Comparison of ENCODE assay signal across 20 cellular contexts in the genomic region with DNA sequence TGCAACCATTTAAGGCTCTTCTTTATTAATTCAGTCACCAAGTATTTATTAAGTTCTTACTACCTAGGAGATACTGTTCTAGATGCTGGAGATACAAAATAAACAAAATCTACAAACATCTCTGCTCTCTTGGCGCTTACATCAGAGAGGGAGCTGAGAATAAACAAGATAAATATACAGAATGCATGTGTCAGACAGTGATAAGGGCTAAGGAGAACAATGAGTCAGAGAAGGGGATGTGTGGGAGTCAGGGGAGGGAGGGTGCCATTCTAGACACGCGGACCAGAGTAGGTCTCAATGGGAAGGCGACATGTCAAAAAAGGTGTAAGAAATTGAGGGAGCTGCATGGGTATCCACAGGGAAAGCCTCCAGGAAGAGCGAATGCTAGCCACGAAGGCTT.
"Had no signal": no experiment of that assay in that cellular context is flagged by ENCODE, and none has a peak within 500 bp of the region (broad histone marks: within the 10 kb centered on the region; RNA-seq: fewer than 3 reads in every experiment).

No MANE protein-coding gene starts in this region.

- DNase-seq: activated CD4-positive, alpha-beta memory T cell treated with anti-CD3 and anti-CD28 coated beads for 36 hours; activated CD4-positive, alpha-beta T cell treated with anti-CD3 and anti-CD28 coated beads, Interleukin-2, amount 10 ng/mL, durations not matched to agents 24 days and 14 days; activated CD4-positive, CD25-positive, alpha-beta regulatory T cell treated with anti-CD3 and anti-CD28 coated beads, Interleukin-2, amount 50 U/mL, for 72 hours; activated CD8-positive, alpha-beta memory T cell treated with anti-CD3 and anti-CD28 coated beads, Interleukin-2, amount 50 U/mL, for 4 hours; activated gamma-delta T cell; activated naive CD4-positive, alpha-beta T cell treated with anti-CD3 and anti-CD28 coated beads, Interleukin-2, amount 50 U/mL, for 16 hours; activated T-cell treated with anti-CD3 and anti-CD28 coated beads, Interleukin-2, amount 50 U/mL, for 1 hour; dermis blood vessel endothelial cell; effector CD4-positive, alpha-beta T cell; gastrocnemius medialis; glutamatergic neuron; islet precursor cell; left ventricle myocardium inferior; mucosa of descending colon; right lobe of liver; stimulated activated CD4-positive, alpha-beta T cell treated with anti-CD3 and anti-CD28 coated beads, Interleukin-2, amount 100 ng/mL, for 48 hours; stimulated activated naive CD4-positive, alpha-beta T cell treated with Interleukin-2 at 50 U/mL for 16 hours; testis; transverse colon had no signal

- ATAC-seq: gastrocnemius medialis; mucosa of descending colon; natural killer cell treated with Interleukin-12 subunit alpha and Interleukin-12 subunit beta and Interleukin-15 and Interleukin-18, amount 100 ng/mL, for 72 hours; right lobe of liver had no signal
